ENCODE assay signal across 9 cellular contexts in the genomic region with DNA sequence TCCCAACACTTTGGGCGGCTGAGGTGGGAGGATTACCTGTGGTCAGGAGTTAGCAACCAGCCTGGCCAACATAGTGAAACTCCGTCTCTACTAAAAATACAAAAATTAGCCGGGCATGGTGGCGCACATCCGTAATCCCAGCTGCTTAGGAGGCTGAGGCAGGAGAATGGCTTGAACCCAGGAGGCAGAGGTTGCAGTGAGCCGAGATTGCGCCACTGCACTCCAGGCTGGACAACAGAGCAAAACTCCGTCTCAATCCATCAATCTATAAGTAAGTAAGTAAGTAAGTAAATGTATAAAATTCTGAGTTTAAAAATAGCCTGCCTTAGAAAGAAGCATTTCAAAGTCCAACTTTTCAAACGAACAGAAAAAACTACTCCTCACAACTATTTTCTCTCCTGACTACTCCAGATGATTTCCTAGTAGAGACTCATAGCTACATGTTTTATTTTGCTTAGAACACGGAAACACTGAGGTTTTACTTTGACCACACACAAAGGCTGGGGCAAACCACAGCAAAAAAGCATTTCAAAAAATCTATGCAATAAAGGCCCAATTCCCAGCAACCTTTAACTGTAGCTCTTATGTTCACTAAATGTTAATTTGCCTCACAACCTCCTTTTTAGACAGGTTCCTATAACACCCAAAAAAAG. TPM values are rescaled to one million over a fixed set of nuclear protein-coding genes. Genes with fewer than 3 reads are reported as not detected.
DNase-seq lines count a peak whose midpoint lies in the region; ATAC-seq, FAIRE-seq and TF ChIP-seq lines count a peak whose summit lies in the region.
"Had no signal": no experiment of that assay in that cellular context is flagged by ENCODE, and none has a peak within 500 bp of the region (broad histone marks: within the 10 kb centered on the region; RNA-seq: fewer than 3 reads in every experiment).

No MANE protein-coding gene starts in this region.

- H3K23ac ChIP-seq in IMR-90 (ENCODE audit: low read depth, low read length) = peak overlapping the region; percentile 0; the same call in 1 of the 2 replicates

- peak overlapping the region; percentile 54; the same call in 1 of the 2 replicates for H4K5ac ChIP-seq in IMR-90 (ENCODE audit: low read depth, low read length)

- TF ChIP-seq RAD21 in IMR-90 (IDR thresholded peaks at IDR 0.05; ENCODE audit: low read length) = no peak

- H4K91ac ChIP-seq in IMR-90 (ENCODE audit: insufficient read depth, low read depth, low read length) = no peak overlapping the region

- H2AK9ac ChIP-seq in IMR-90 (replicated peaks; ENCODE audit: low read depth, low read length, poor library complexity) = no peak overlapping the region

- H3K4me3 ChIP-seq in IMR-90 (ENCODE audit: insufficient read depth, low read depth, low read length) (peak overlapping the region; percentile 5; the same call in 1 of the 2 replicates), psoas muscle (no peak overlapping the region), Peyer's patch (no peak overlapping the region)

- peak; percentile 72 for ATAC-seq in IMR-90 (ENCODE audit: low read depth)
- ATAC-seq in psoas muscle = no peak

- no peak overlapping the region for H2BK20ac ChIP-seq in IMR-90 (ENCODE audit: low read depth, low read length)

- CTCF ChIA-PET in IMR-90 (lab: Yijun Ruan, JAX) = interaction anchor here (0.8 kb wide), 2 partner anchors 15 to 147 kb away, joined by 3 read pairs; no protein-coding TSS in a partner anchor

- peak; percentile 79 for FAIRE-seq in GM18507 (lab: Jason Lieb, UNC)

- no peak overlapping the region for H3K14ac ChIP-seq in IMR-90 (replicated peaks; ENCODE audit: low read depth, low read length)

- H2AK5ac ChIP-seq in IMR-90 (ENCODE audit: low read depth, low read length) = no peak overlapping the region

- H3K36me3 ChIP-seq in IMR-90 (ENCODE audit: control insufficient read depth, insufficient read depth, low read length) = peaks cover 22% of the 10 kb centered on the region
- H3K36me3 ChIP-seq in psoas muscle (ENCODE audit: insufficient read depth in 1 of 2, low read depth in 1 of 2) = peaks cover 4 to 31% of the 10 kb centered on the region in 2 donors
- H3K36me3 ChIP-seq in Peyer's patch = peaks cover 0 to 26% (median 0%) of the 10 kb centered on the region in 3 donors

- in situ Hi-C loops in IMR-90 (cut with MboI; ENCODE audit: low sequenced_read_pairs) = no loop called here

- H2BK5ac ChIP-seq in IMR-90 (ENCODE audit: low read depth, low read length, poor library complexity, severe bottlenecking) = peak overlapping the region; percentile 75

- no peak overlapping the region for H2BK120ac ChIP-seq in IMR-90 (ENCODE audit: low read depth, low read length)

- no peak overlapping the region for H3K56ac ChIP-seq in IMR-90 (ENCODE audit: extremely low read depth, insufficient read depth, low read length)

- peak overlapping the region; percentile 20; the same call in 1 of the 2 replicates for H3K18ac ChIP-seq in IMR-90 (ENCODE audit: low read depth, low read length)

- peaks cover 18% of the 10 kb centered on the region for H3K36me3 Mint-ChIP-seq in activated naive CD8-positive, alpha-beta T cell treated with anti-CD3 and anti-CD28 coated beads for 36 hours

- H3K4ac ChIP-seq in IMR-90 (ENCODE audit: low read depth, low read length) = no peak overlapping the region

- peaks cover 56% of the 10 kb centered on the region for H4K20me1 ChIP-seq in IMR-90 (ENCODE audit: insufficient read depth, low read length)

- no peak overlapping the region for H3K9ac ChIP-seq in IMR-90 (ENCODE audit: low read depth, low read length)

- peaks cover 9% of the 10 kb centered on the region; the same call in 1 of the 2 replicates for H3K9me1 ChIP-seq in IMR-90 (ENCODE audit: insufficient read depth, low read length)

- H2BK15ac ChIP-seq in IMR-90 (ENCODE audit: low read depth, low read length) = no peak overlapping the region

- H3K4me1 ChIP-seq in IMR-90 (ENCODE audit: control insufficient read depth, insufficient read depth, low read length) (peaks cover 7% of the 10 kb centered on the region), psoas muscle (peaks cover 14% of the 10 kb centered on the region), Peyer's patch (peaks cover 0 to 10% (median 5%) of the 10 kb centered on the region in 4 donors)

- peak overlapping the region; percentile 55; the same call in 1 of the 2 replicates for H3K27ac ChIP-seq in IMR-90 (ENCODE audit: insufficient read depth, low read length)
- H3K27ac ChIP-seq in psoas muscle = peak overlapping the region; percentile 12
- H3K27ac ChIP-seq in Peyer's patch = peak overlapping the region in 2 of 4 donors; percentile 23 to 28

- H3K79me1 ChIP-seq in IMR-90 (ENCODE audit: low read depth in 1 of 2, low read length in 2 of 2) = peaks cover 24 to 67% of the 10 kb centered on the region in 2 experiments

- POLR2A ChIA-PET in IMR-90 (lab: Charles Lee; ENCODE audit: unreplicated experiment) = no interaction called here

- no peak for TF ChIP-seq CTCF in IMR-90 (conservative IDR thresholded peaks at IDR 0.05; ENCODE audit: low read depth, low read length)
- TF ChIP-seq CTCF in psoas muscle (IDR thresholded peaks at IDR 0.05) = no peak
- TF ChIP-seq CTCF in Peyer's patch (IDR thresholded peaks at IDR 0.05) = no peak

- no peak overlapping the region for H4K8ac ChIP-seq in IMR-90 (ENCODE audit: low read depth in 2 of 2, low read length in 2 of 2)

- H3K4me1 Mint-ChIP-seq in activated naive CD8-positive, alpha-beta T cell treated with anti-CD3 and anti-CD28 coated beads for 36 hours = peaks cover 48% of the 10 kb centered on the region

- H3K9me3 ChIP-seq in IMR-90 (ENCODE audit: control insufficient read depth, insufficient read depth, low read length) (no peaks in the 10 kb centered on the region), psoas muscle (no peaks in the 10 kb centered on the region), Peyer's patch (no peaks in the 10 kb centered on the region)

- no peak for DNase-seq in GM18507 (ENCODE audit: extremely low spot score, insufficient read length, low read depth)
- peak; percentile 71 for DNase-seq in IMR-90
- peak; percentile 25 for DNase-seq in activated naive CD8-positive, alpha-beta T cell treated with anti-CD3 and anti-CD28 coated beads for 36 hours
- DNase-seq in psoas muscle = no peak
- DNase-seq in NCI-H2227 (lab: John Stamatoyannopoulos, UW; ENCODE audit: unreplicated experiment) = no peak
- no peak for DNase-seq in NCI-H526 (lab: John Stamatoyannopoulos, UW)
- no peak for DNase-seq in NCI-H2196 treated with DMSO at 0.1 percent for 48 hours (lab: John Stamatoyannopoulos, UW; ENCODE audit: unreplicated experiment)
- DNase-seq in Peyer's patch = no peak
- DNase-seq: SHP77 had no signal

- no CpG with 5 or more reads among the region's 10 CpGs for WGBS in IMR-90 (ENCODE audit: extremely low coverage in 2 of 2, insufficient read length in 1 of 2), 2 experiments
- 74 to 84% (median 84%) methylated on average over 10 of the region's 10 CpGs for WGBS in psoas muscle, 3 donors

- H3K27me3 Mint-ChIP-seq in activated naive CD8-positive, alpha-beta T cell treated with anti-CD3 and anti-CD28 coated beads for 36 hours = no peaks in the 10 kb centered on the region

- H2AFZ ChIP-seq in IMR-90 (replicated peaks; ENCODE audit: low read length, poor library complexity) = no peak overlapping the region

- peak overlapping the region; percentile 70 for H3K27ac Mint-ChIP-seq in activated naive CD8-positive, alpha-beta T cell treated with anti-CD3 and anti-CD28 coated beads for 36 hours

- intact Hi-C loops in IMR-90 (cut with micrococcal nuclease) = loop anchor here (2.0 kb wide), 1 partner anchor 17 kb away; a partner anchor contains a TSS
- intact Hi-C loops in psoas muscle (cut with DNase I) = no loop called here

- peak overlapping the region; percentile 97 for H3K4me2 ChIP-seq in IMR-90 (ENCODE audit: low read depth, low read length)

- no peaks in the 10 kb centered on the region for H3K27me3 ChIP-seq in IMR-90 (ENCODE audit: control insufficient read depth, insufficient read depth, low read length)
- no peaks in the 10 kb centered on the region for H3K27me3 ChIP-seq in psoas muscle (ENCODE audit: insufficient read depth in 3 of 3, low read length in 2 of 3)
- no peaks in the 10 kb centered on the region for H3K27me3 ChIP-seq in Peyer's patch

- TF ChIP-seq POLR2A in IMR-90 (IDR thresholded peaks at IDR 0.05; ENCODE audit: low read depth, low read length) (no peak), Peyer's patch (IDR thresholded peaks at IDR 0.05) (no peak)

- no peaks in the 10 kb centered on the region for H3K9me3 Mint-ChIP-seq in activated naive CD8-positive, alpha-beta T cell treated with anti-CD3 and anti-CD28 coated beads for 36 hours

- dilution Hi-C loops in IMR-90 (cut with HindIII; ENCODE audit: low sequenced_read_pairs, unreplicated experiment) = no loop called here

- no TSS peak for BruUV-seq in IMR-90 (replicated peaks; lab: Mats Ljungman, UMichigan)

- H3K4me3 Mint-ChIP-seq in activated naive CD8-positive, alpha-beta T cell treated with anti-CD3 and anti-CD28 coated beads for 36 hours = peak overlapping the region; percentile 54

RNA-seq across cellular contexts. Expression of a gene that starts 16.3 kb away (rescaled TPM):
- total RNA-seq in IMR-90 (2012; rRNA removed) (35.8 and 36.6 TPM in 2 replicates), psoas muscle (10 to 100 TPM; 13.7 to 16.8 (median 15.1) TPM), Peyer's patch (10 to 100 TPM; 14.2 to 19.3 (median 17.8) TPM)
- polyA plus RNA-seq in IMR-90 (2012; rRNA removed) (10.3 and 12.4 TPM in 2 replicates), psoas muscle (10 to 100 TPM in 1 of 3 donors, 1 to 10 TPM in 2; 4.8 to 17.8 (median 7.3) TPM)
- polyA plus RNA-seq in IMR-90 (2012; cell fraction: cytosol; rRNA removed) = 3.0 and 7.2 TPM in 2 replicates
- polyA plus RNA-seq in IMR-90 (2012; cell fraction: nucleus; rRNA removed; ENCODE audit: low replicate concordance) = 5.4 and 7.4 TPM in 2 replicates
- total RNA-seq in activated naive CD8-positive, alpha-beta T cell treated with anti-CD3 and anti-CD28 coated beads for 36 hours = 10 to 100 TPM; 23.3 to 23.4 TPM

RNA-seq across cellular contexts. Expression of a gene that starts 18.2 kb away (rescaled TPM):
- 1.1 TPM in 1 of 2 replicates, not detected in the other for total RNA-seq in IMR-90 (2012; rRNA removed)
- 0.38 and 0.69 TPM in 2 replicates for polyA plus RNA-seq in IMR-90 (2012; rRNA removed)
- 0.60 TPM in 1 of 2 replicates, not detected in the other for polyA plus RNA-seq in IMR-90 (2012; cell fraction: cytosol; rRNA removed)
- polyA plus RNA-seq in IMR-90 (2012; cell fraction: nucleus; rRNA removed; ENCODE audit: low replicate concordance) = 0.88 TPM in 1 of 2 replicates, not detected in the other
- 1 to 10 TPM in 1 of 2 experiments, under 1 TPM in 1; 0.54 to 1.4 TPM for total RNA-seq in activated naive CD8-positive, alpha-beta T cell treated with anti-CD3 and anti-CD28 coated beads for 36 hours
- 1 to 10 TPM; 3.1 to 7.2 (median 5.7) TPM for total RNA-seq in psoas muscle
- polyA plus RNA-seq in psoas muscle = 1 to 10 TPM; 1.4 to 6.1 (median 5.8) TPM
- total RNA-seq in Peyer's patch = not detected

RNA-seq across cellular contexts. Expression of a gene that starts 29.3 kb away (rescaled TPM):
- total RNA-seq in IMR-90 (2012; rRNA removed) (29.2 and 35.3 TPM in 2 replicates), psoas muscle (10 to 100 TPM in 3 of 4 donors, 1 to 10 TPM in 1; 9.9 to 19.0 (median 14.2) TPM), Peyer's patch (10 to 100 TPM; 19.9 to 34.7 (median 26.3) TPM)
- polyA plus RNA-seq in IMR-90 (2012; rRNA removed) (10.1 and 13.8 TPM in 2 replicates), psoas muscle (10 to 100 TPM in 1 of 3 donors, 1 to 10 TPM in 2; 9.4 to 38.6 (median 9.6) TPM)
- 2.5 and 3.5 TPM in 2 replicates for polyA plus RNA-seq in IMR-90 (2012; cell fraction: cytosol; rRNA removed)
- polyA plus RNA-seq in IMR-90 (2012; cell fraction: nucleus; rRNA removed; ENCODE audit: low replicate concordance) = 1.1 and 8.6 TPM in 2 replicates
- 10 to 100 TPM; 15.4 to 15.7 TPM for total RNA-seq in activated naive CD8-positive, alpha-beta T cell treated with anti-CD3 and anti-CD28 coated beads for 36 hours

Comparison
In these comparisons a context has a peak if more than half of its experiments do, and no peak if none do; other contexts are left out.
1. DNase-seq: peak in IMR-90 (single experiment) and activated naive CD8-positive, alpha-beta T cell treated with anti-CD3 and anti-CD28 coated beads for 36 hours (single experiment); none in GM18507 (single experiment), psoas muscle (0 of 2), NCI-H2227 (single experiment), NCI-H526 (0 of 2), NCI-H2196 treated with DMSO at 0.1 percent for 48 hours (single experiment) and Peyer's patch (0 of 3).